ENCODE assay signal across 1 cellular context in genomic region chr19:1027020-1027952, GRCh38.
TF ChIP-seq lines count a peak whose summit lies in the region.

No MANE protein-coding gene starts in this region.

TF ChIP-seq in HepG2, 621 proteins besides CTCF, POLR2A, EP300 and RAD21:
- peak; percentile 83 for TF ChIP-seq ZNF768 (CRISPR knock-in tag; IDR thresholded peaks at IDR 0.05)
- no peak for TF ChIP-seq ZBTB21 (CRISPR knock-in tag; IDR thresholded peaks at IDR 0.05)
- no peak; the same call in 1 of the 2 replicates for TF ChIP-seq ZNF354B (CRISPR knock-in tag; IDR thresholded peaks at IDR 0.05)
- TF ChIP-seq AKAP8 (CRISPR knock-in tag; IDR thresholded peaks at IDR 0.05): 0 out of 2 replicates have a peak, but pooled peaks have one; percentile 4
- no peak for TF ChIP-seq PRDM4 (CRISPR knock-in tag; IDR thresholded peaks at IDR 0.05; ENCODE audit: borderline replicate concordance)
- peak; percentile 66 for TF ChIP-seq SRSF1 (optimal IDR thresholded peaks at IDR 0.05; ENCODE audit: low read depth, low read length)
- TF ChIP-seq ZNF546 (CRISPR knock-in tag; conservative IDR thresholded peaks at IDR 0.05): no peak
- TF ChIP-seq, protein P1, sequence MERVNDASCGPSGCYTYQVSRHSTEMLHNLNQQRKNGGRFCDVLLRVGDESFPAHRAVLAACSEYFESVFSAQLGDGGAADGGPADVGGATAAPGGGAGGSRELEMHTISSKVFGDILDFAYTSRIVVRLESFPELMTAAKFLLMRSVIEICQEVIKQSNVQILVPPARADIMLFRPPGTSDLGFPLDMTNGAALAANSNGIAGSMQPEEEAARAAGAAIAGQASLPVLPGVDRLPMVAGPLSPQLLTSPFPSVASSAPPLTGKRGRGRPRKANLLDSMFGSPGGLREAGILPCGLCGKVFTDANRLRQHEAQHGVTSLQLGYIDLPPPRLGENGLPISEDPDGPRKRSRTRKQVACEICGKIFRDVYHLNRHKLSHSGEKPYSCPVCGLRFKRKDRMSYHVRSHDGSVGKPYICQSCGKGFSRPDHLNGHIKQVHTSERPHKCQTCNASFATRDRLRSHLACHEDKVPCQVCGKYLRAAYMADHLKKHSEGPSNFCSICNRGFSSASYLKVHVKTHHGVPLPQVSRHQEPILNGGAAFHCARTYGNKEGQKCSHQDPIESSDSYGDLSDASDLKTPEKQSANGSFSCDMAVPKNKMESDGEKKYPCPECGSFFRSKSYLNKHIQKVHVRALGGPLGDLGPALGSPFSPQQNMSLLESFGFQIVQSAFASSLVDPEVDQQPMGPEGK (CRISPR knock-in tag; IDR thresholded peaks at IDR 0.05): peak; percentile 43; the same call in 1 of the 2 replicates
- 0 out of 2 replicates have a peak, but pooled peaks have one; percentile 6 for TF ChIP-seq REPIN1 (CRISPR knock-in tag; IDR thresholded peaks at IDR 0.05; ENCODE audit: borderline replicate concordance, low read depth)
- TF ChIP-seq ASH2L (IDR thresholded peaks at IDR 0.05; ENCODE audit: insufficient read length, low read depth, low read length): peak; percentile 21
- 0 out of 2 replicates have a peak, but pooled peaks have one; percentile 2 for TF ChIP-seq ZBTB38 (CRISPR knock-in tag; IDR thresholded peaks at IDR 0.05)
- TF ChIP-seq ZNF281 (CRISPR knock-in tag; IDR thresholded peaks at IDR 0.05; ENCODE audit: borderline replicate concordance): peak; percentile 53
- TF ChIP-seq SIN3A (IDR thresholded peaks at IDR 0.05; ENCODE audit: borderline replicate concordance, low read depth, low read length): 0 out of 2 replicates have a peak, but pooled peaks have one; percentile 28
- TF ChIP-seq NFE2 (CRISPR knock-in tag; IDR thresholded peaks at IDR 0.05): no peak
- peak; percentile 4; the same call in 1 of the 2 replicates for TF ChIP-seq ZNF160 (CRISPR knock-in tag; IDR thresholded peaks at IDR 0.05)
- TF ChIP-seq CEBPB (IDR thresholded peaks at IDR 0.05; ENCODE audit: borderline replicate concordance, low read depth, low read length): no peak
- TF ChIP-seq LCORL (IDR thresholded peaks at IDR 0.05): no peak
- peak; percentile 22; the same call in 1 of the 2 replicates for TF ChIP-seq LCORL (CRISPR knock-in tag; IDR thresholded peaks at IDR 0.05)
- TF ChIP-seq ZSCAN30 (CRISPR knock-in tag; IDR thresholded peaks at IDR 0.05): no peak
- 0 out of 2 replicates have a peak, but pooled peaks have one; percentile 24 for TF ChIP-seq ZNF446 (CRISPR knock-in tag; IDR thresholded peaks at IDR 0.05)
- no peak for TF ChIP-seq TFE3 (CRISPR knock-in tag; IDR thresholded peaks at IDR 0.05)
- TF ChIP-seq HNRNPLL (IDR thresholded peaks at IDR 0.05; ENCODE audit: low read depth, low read length, poor library complexity, severe bottlenecking): peak; percentile 23
- no peak for TF ChIP-seq ZSCAN9 (CRISPR knock-in tag; IDR thresholded peaks at IDR 0.05; ENCODE audit: borderline replicate concordance)
- TF ChIP-seq NFKB2 (CRISPR knock-in tag; IDR thresholded peaks at IDR 0.05; ENCODE audit: borderline replicate concordance): 0 out of 2 replicates have a peak, but pooled peaks have one; percentile 13
- TF ChIP-seq POLR2G (IDR thresholded peaks at IDR 0.05; ENCODE audit: low read depth, low read length): no peak
- TF ChIP-seq ZNF451 (CRISPR knock-in tag; IDR thresholded peaks at IDR 0.05): 0 out of 2 replicates have a peak, but pooled peaks have one; percentile 22
- no peak for TF ChIP-seq XBP1 (CRISPR knock-in tag; IDR thresholded peaks at IDR 0.05)
- TF ChIP-seq, protein P2, sequence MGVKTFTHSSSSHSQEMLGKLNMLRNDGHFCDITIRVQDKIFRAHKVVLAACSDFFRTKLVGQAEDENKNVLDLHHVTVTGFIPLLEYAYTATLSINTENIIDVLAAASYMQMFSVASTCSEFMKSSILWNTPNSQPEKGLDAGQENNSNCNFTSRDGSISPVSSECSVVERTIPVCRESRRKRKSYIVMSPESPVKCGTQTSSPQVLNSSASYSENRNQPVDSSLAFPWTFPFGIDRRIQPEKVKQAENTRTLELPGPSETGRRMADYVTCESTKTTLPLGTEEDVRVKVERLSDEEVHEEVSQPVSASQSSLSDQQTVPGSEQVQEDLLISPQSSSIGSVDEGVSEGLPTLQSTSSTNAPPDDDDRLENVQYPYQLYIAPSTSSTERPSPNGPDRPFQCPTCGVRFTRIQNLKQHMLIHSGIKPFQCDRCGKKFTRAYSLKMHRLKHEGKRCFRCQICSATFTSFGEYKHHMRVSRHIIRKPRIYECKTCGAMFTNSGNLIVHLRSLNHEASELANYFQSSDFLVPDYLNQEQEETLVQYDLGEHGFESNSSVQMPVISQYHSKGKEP (CRISPR knock-in tag; IDR thresholded peaks at IDR 0.05): no peak
- TF ChIP-seq RBM39 (IDR thresholded peaks at IDR 0.05; ENCODE audit: low read depth, low read length, poor library complexity, severe bottlenecking): peak; percentile 17
- no peak for TF ChIP-seq RCOR2 (CRISPR knock-in tag; IDR thresholded peaks at IDR 0.05)
- TF ChIP-seq, protein P3, sequence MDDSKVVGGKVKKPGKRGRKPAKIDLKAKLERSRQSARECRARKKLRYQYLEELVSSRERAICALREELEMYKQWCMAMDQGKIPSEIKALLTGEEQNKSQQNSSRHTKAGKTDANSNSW (CRISPR knock-in tag; IDR thresholded peaks at IDR 0.05; ENCODE audit: borderline replicate concordance): no peak
- 0 out of 2 replicates have a peak, but pooled peaks have one; percentile 9 for TF ChIP-seq RXRA (CRISPR knock-in tag; IDR thresholded peaks at IDR 0.05)
- TF ChIP-seq ZNF256 (CRISPR knock-in tag; conservative IDR thresholded peaks at IDR 0.05): no peak
- 0 out of 2 replicates have a peak, but pooled peaks have one; percentile 60 for TF ChIP-seq ZFP82 (CRISPR knock-in tag; IDR thresholded peaks at IDR 0.05; ENCODE audit: borderline replicate concordance)
- TF ChIP-seq ZNF792 (CRISPR knock-in tag; IDR thresholded peaks at IDR 0.05): no peak
- no peak for TF ChIP-seq MED1 (CRISPR knock-in tag; IDR thresholded peaks at IDR 0.05)
- peak; percentile 89 for TF ChIP-seq ZBTB10 (CRISPR knock-in tag; IDR thresholded peaks at IDR 0.05; ENCODE audit: borderline replicate concordance)
- peak; percentile 31; the same call in 1 of the 2 replicates for TF ChIP-seq ZFP90 (CRISPR knock-in tag; IDR thresholded peaks at IDR 0.05; ENCODE audit: borderline replicate concordance)
- peak; percentile 42; the same call in 1 of the 2 replicates for TF ChIP-seq ZBTB7B (CRISPR knock-in tag; IDR thresholded peaks at IDR 0.05)
- TF ChIP-seq TCF7 (IDR thresholded peaks at IDR 0.05; ENCODE audit: low read depth): no peak
- TF ChIP-seq ZSCAN12 (CRISPR knock-in tag; IDR thresholded peaks at IDR 0.05): no peak
- TF ChIP-seq MED13 (CRISPR knock-in tag; IDR thresholded peaks at IDR 0.05): peak; percentile 40; the same call in 1 of the 2 replicates
